20 cellular contexts compared by ENCODE assay signal in the genomic region with DNA sequence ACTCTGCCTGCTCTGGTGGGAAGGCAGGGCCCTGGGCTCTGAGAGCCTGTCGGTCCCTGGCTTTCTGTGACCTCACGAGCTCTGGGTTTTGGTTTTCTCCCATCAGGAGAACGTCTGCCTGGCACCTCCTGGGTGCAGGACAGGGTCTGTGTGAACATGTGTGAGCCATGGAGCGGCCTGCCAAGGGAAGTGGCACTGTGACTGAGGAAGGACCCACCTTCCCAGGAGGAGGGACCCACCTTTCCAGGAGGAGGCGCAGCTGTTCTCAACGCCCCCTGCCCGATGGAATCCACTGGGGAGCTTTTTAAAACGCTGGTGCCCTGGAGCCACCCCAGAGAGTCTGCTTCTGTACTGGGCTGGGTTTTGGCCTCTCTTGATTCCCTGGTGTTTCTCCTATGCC.
DNase-seq lines count a peak whose midpoint lies in the region; ATAC-seq, FAIRE-seq and TF ChIP-seq lines count a peak whose summit lies in the region.
"Had no signal": no experiment of that assay in that cellular context is flagged by ENCODE, and none has a peak within 500 bp of the region (broad histone marks: within the 10 kb centered on the region; RNA-seq: fewer than 3 reads in every experiment).

No MANE protein-coding gene starts in this region.

- no peak for FAIRE-seq in HepG2 (lab: Jason Lieb, UNC)
- FAIRE-seq: GM12891 had no signal

- no peaks in the 10 kb centered on the region for H3K27me3 ChIP-seq in BLaER1 treated with 17β-estradiol and CSF1 and Interleukin-3, amounts not matched to agents 10 nM and 100 nM
- H3K27me3 ChIP-seq in HepG2 (ENCODE audit: control insufficient read depth in 1 of 2, insufficient read depth in 2 of 2, low read length in 2 of 2): peaks cover 3 to 42% of the 10 kb centered on the region in 2 experiments
- H3K27me3 ChIP-seq in stomach smooth muscle (ENCODE audit: control insufficient read depth in 1 of 2, insufficient read depth in 2 of 2, low read length in 2 of 2): no peaks in the 10 kb centered on the region
- H3K27me3 ChIP-seq: MG63, ovary, SJCRH30 had no signal

- DNase-seq in WTC11 (ENCODE audit: low spot score) (no peak), HepG2 (ENCODE audit: low spot score) (no peak), EL (no peak)
- DNase-seq: activated CD4-positive, alpha-beta T cell treated with anti-CD3 and anti-CD28 coated beads, Interleukin-2, amount 10 ng/mL, durations not matched to agents 24 days and 14 days; activated naive CD4-positive, alpha-beta T cell treated with anti-CD3 and anti-CD28 coated beads, Interleukin-2, amount 50 U/mL, for 16 hours; COR-L47; DND-41; effector memory CD8-positive, alpha-beta T cell; mammary epithelial cell; MG63; NCI-H1436; SJCRH30; stimulated activated CD4-positive, alpha-beta T cell treated with anti-CD3 and anti-CD28 coated beads, Interleukin-15, amount 100 ng/mL, for 24 hours had no signal

- no peaks in the 10 kb centered on the region for H3K9me3 Mint-ChIP-seq in WTC11
- H3K9me3 Mint-ChIP-seq: activated CD4-positive, alpha-beta T cell treated with anti-CD3 and anti-CD28 coated beads, Interleukin-2, amount 10 ng/mL, durations not matched to agents 24 days and 14 days; effector memory CD8-positive, alpha-beta T cell; T-helper 1 cell treated with Interleukin-12 subunit alpha and Interleukin-12 subunit beta and Interleukin-4 antibody, amounts not matched to agents 30 μg/mL and 1 μg/mL, for 36 hours had no signal

- peaks cover 4 to 49% (median 42%) of the 10 kb centered on the region in 10 experiments; a peak in 16 of 20 replicates for H3K4me1 ChIP-seq in BLaER1 treated with 17β-estradiol and CSF1 and Interleukin-3, amounts not matched to agents 10 nM and 100 nM
- H3K4me1 ChIP-seq in HepG2 (ENCODE audit: insufficient read depth, low read length) (no peaks in the 10 kb centered on the region), stomach smooth muscle (ENCODE audit: control insufficient read depth, insufficient read depth, low read length) (peaks cover 35% of the 10 kb centered on the region)

- no peak overlapping the region for H2AFZ ChIP-seq in HepG2 (ENCODE audit: low read length)

- ATAC-seq in WTC11: peak; percentile 25
- no peak; the same call in 2 of the 3 replicates for ATAC-seq in HepG2
- ATAC-seq in HG03565 (IDR thresholded peaks at IDR 0.05; ENCODE audit: unreplicated experiment): no peak
- no peak for ATAC-seq in HG02981 (IDR thresholded peaks at IDR 0.05; ENCODE audit: unreplicated experiment)
- ATAC-seq: effector memory CD8-positive, alpha-beta T cell had no signal

- peak overlapping the region; percentile 93 for H3K27ac Mint-ChIP-seq in WTC11
- H3K27ac Mint-ChIP-seq: activated CD4-positive, alpha-beta T cell treated with anti-CD3 and anti-CD28 coated beads, Interleukin-2, amount 10 ng/mL, durations not matched to agents 24 days and 14 days; effector memory CD8-positive, alpha-beta T cell; T-helper 1 cell treated with Interleukin-12 subunit alpha and Interleukin-12 subunit beta and Interleukin-4 antibody, amounts not matched to agents 30 μg/mL and 1 μg/mL, for 36 hours had no signal

- H3K36me3 ChIP-seq in BLaER1 treated with 17β-estradiol and CSF1 and Interleukin-3, amounts not matched to agents 10 nM and 100 nM: no peaks in the 10 kb centered on the region
- H3K36me3 ChIP-seq in HepG2 (replicated peaks in 1 of 2; ENCODE audit: control insufficient read depth in 1 of 2, insufficient read depth in 2 of 2, low read length in 2 of 2) (no peaks in the 10 kb centered on the region), stomach smooth muscle (ENCODE audit: control insufficient read depth in 2 of 2, insufficient read depth in 2 of 2, low read length in 2 of 2) (no peaks in the 10 kb centered on the region)
- H3K36me3 ChIP-seq: MG63, ovary, SJCRH30 had no signal

- 7% methylated on average over 7 of the region's 8 CpGs for WGBS in HepG2 (ENCODE audit: low lambda C conversion rate)

- peak overlapping the region in 2 of 11 experiments; percentile 36 to 41; a peak in 3 of 22 replicates for H3K9ac ChIP-seq in BLaER1 treated with 17β-estradiol and CSF1 and Interleukin-3, amounts not matched to agents 10 nM and 100 nM
- no peak overlapping the region for H3K9ac ChIP-seq in HepG2 (ENCODE audit: insufficient read depth, low read depth, low read length)
- peak overlapping the region in 1 of 2 donors; percentile 36 for H3K9ac ChIP-seq in stomach smooth muscle (ENCODE audit: low read length in 2 of 2)

- no peak overlapping the region for H3K4me3 ChIP-seq in BLaER1 treated with 17β-estradiol and CSF1 and Interleukin-3, amounts not matched to agents 10 nM and 100 nM
- H3K4me3 ChIP-seq in HepG2 (replicated peaks in 1 of 3; ENCODE audit: insufficient read depth in 1 of 3, low read depth in 2 of 3, low read length in 3 of 3) (no peak overlapping the region), stomach smooth muscle (ENCODE audit: low read length in 2 of 2) (no peak overlapping the region)
- H3K4me3 ChIP-seq: MG63, ovary, SJCRH30 had no signal

- POLR2A ChIA-PET in WTC11 (lab: Charles Lee): interaction anchor here (0.6 kb wide), 1 partner anchor 45 kb away, joined by 3 read pairs; no protein-coding TSS in a partner anchor
- POLR2A ChIA-PET in HepG2 (lab: Yijun Ruan, JAX): no interaction called here

- H3K27me3 Mint-ChIP-seq in WTC11 (ENCODE audit: low read depth): no peaks in the 10 kb centered on the region

- no peak for TF ChIP-seq EP300 in HepG2 (IDR thresholded peaks at IDR 0.05; ENCODE audit: low read depth in 2 of 2, low read length in 2 of 2)
- no peak for TF ChIP-seq EP300 in HepG2 (CRISPR knock-in tag; IDR thresholded peaks at IDR 0.05; ENCODE audit: borderline replicate concordance)

- H3K9me3 ChIP-seq in BLaER1 treated with 17β-estradiol and CSF1 and Interleukin-3, amounts not matched to agents 10 nM and 100 nM (replicated peaks in 1 of 11): no peaks in the 10 kb centered on the region
- H3K9me3 ChIP-seq in HepG2 (ENCODE audit: low read length): no peaks in the 10 kb centered on the region
- no peaks in the 10 kb centered on the region for H3K9me3 ChIP-seq in stomach smooth muscle (ENCODE audit: control insufficient read depth in 2 of 2, low read length in 2 of 2)
- H3K9me3 ChIP-seq: MG63, ovary, SJCRH30 had no signal

- peak overlapping the region in 9 of 11 experiments; percentile 43 to 84 (median 69); a peak in 18 of 22 replicates for H3K4me2 ChIP-seq in BLaER1 treated with 17β-estradiol and CSF1 and Interleukin-3, amounts not matched to agents 10 nM and 100 nM
- H3K4me2 ChIP-seq in HepG2 (ENCODE audit: low read depth, low read length): no peak overlapping the region

- no peaks in the 10 kb centered on the region; a peak in 1 of 22 replicates for H4K20me1 ChIP-seq in BLaER1 treated with 17β-estradiol and CSF1 and Interleukin-3, amounts not matched to agents 10 nM and 100 nM
- H4K20me1 ChIP-seq in HepG2 (ENCODE audit: insufficient read depth, low read length): no peaks in the 10 kb centered on the region

- TF ChIP-seq CTCF in WTC11 (IDR thresholded peaks at IDR 0.05) (no peak), HepG2 (CRISPR knock-in tag; IDR thresholded peaks at IDR 0.05) (peak; percentile 24; the same call in 1 of the 2 replicates)

- TF ChIP-seq RAD21 in HepG2 (CRISPR knock-in tag; IDR thresholded peaks at IDR 0.05): no peak

- H3K4me3 Mint-ChIP-seq in WTC11: no peak overlapping the region
- H3K4me3 Mint-ChIP-seq: activated CD4-positive, alpha-beta T cell treated with anti-CD3 and anti-CD28 coated beads, Interleukin-2, amount 10 ng/mL, durations not matched to agents 24 days and 14 days; effector memory CD8-positive, alpha-beta T cell; T-helper 1 cell treated with Interleukin-12 subunit alpha and Interleukin-12 subunit beta and Interleukin-4 antibody, amounts not matched to agents 30 μg/mL and 1 μg/mL, for 36 hours had no signal

- no TSS peak for BruUV-seq in HepG2 (replicated peaks; lab: Mats Ljungman, UMichigan)

- no peak overlapping the region for H3K27ac ChIP-seq in BLaER1 treated with 17β-estradiol and CSF1 and Interleukin-3, amounts not matched to agents 10 nM and 100 nM
- no peak overlapping the region for H3K27ac ChIP-seq in HepG2 (ENCODE audit: extremely low read length, insufficient read depth, low read length)
- peak overlapping the region; percentile 18 for H3K27ac ChIP-seq in stomach smooth muscle (ENCODE audit: low read length)
- H3K27ac ChIP-seq: SJCRH30 had no signal

- no peaks in the 10 kb centered on the region for H3K79me2 ChIP-seq in HepG2 (ENCODE audit: insufficient read depth, low read length)

- TF ChIP-seq POLR2A in HepG2 (IDR thresholded peaks at IDR 0.05; ENCODE audit: insufficient read depth in 1 of 2, low read depth in 2 of 2, low read length in 2 of 2): no peak

- in situ Hi-C loops in HepG2 (cut with HindIII; ENCODE audit: extremely low pct_ligation_motif_present, low pct_unique_long_range_greater_than_20kb): no loop called here

- no peaks in the 10 kb centered on the region for H3K36me3 Mint-ChIP-seq in WTC11

- peaks cover 48% of the 10 kb centered on the region for H3K4me1 Mint-ChIP-seq in WTC11
- H3K4me1 Mint-ChIP-seq: activated CD4-positive, alpha-beta T cell treated with anti-CD3 and anti-CD28 coated beads, Interleukin-2, amount 10 ng/mL, durations not matched to agents 24 days and 14 days had no signal

- CTCF ChIA-PET in WTC11 (lab: Charles Lee) (interaction anchor here (0.9 to 1.7 kb wide), 6 partner anchors 22 to 339 kb away, joined by 3 to 5 read pairs (median 4); no protein-coding TSS in a partner anchor), HepG2 (lab: Yijun Ruan, JAX; ENCODE audit: low intra/inter-chr PET ratio, low total read pairs) (no interaction called here)

- intact Hi-C loops in HepG2 (cut with micrococcal nuclease; ENCODE audit: unreplicated experiment): no loop called here

TF ChIP-seq in WTC11, 78 proteins besides CTCF, POLR2A, EP300 and RAD21 (continues in another document):
- TF ChIP-seq JAZF1 (CRISPR knock-in tag; IDR thresholded peaks at IDR 0.05) (no peak), SP1 (CRISPR knock-in tag; conservative IDR thresholded peaks at IDR 0.05) (no peak), CREM (CRISPR knock-in tag; IDR thresholded peaks at IDR 0.05) (no peak), KAT7 (CRISPR knock-in tag; IDR thresholded peaks at IDR 0.05; ENCODE audit: borderline replicate concordance) (no peak)

TF ChIP-seq in HepG2, 621 proteins besides CTCF, POLR2A, EP300 and RAD21:
- TF ChIP-seq ZZZ3 (CRISPR knock-in tag; IDR thresholded peaks at IDR 0.05; ENCODE audit: borderline replicate concordance) (no peak), ZNF816 (CRISPR knock-in tag; IDR thresholded peaks at IDR 0.05; ENCODE audit: borderline replicate concordance) (no peak), ZFP36 (IDR thresholded peaks at IDR 0.05; ENCODE audit: borderline replicate concordance, low read depth, low read length, partially characterized antibody) (no peak), AKAP8 (CRISPR knock-in tag; IDR thresholded peaks at IDR 0.05) (no peak), MIER2 (CRISPR knock-in tag; IDR thresholded peaks at IDR 0.05) (no peak), HDAC1 (CRISPR knock-in tag; IDR thresholded peaks at IDR 0.05) (no peak), RELA (CRISPR knock-in tag; IDR thresholded peaks at IDR 0.05) (no peak)
TF ChIP-seq in HepG2: peak in this region for 0.
